Comparison of ENCODE assay signal across 10 cellular contexts in genomic region chr12:75666980-75667359, GRCh38.
DNase-seq lines count a peak whose midpoint lies in the region; ATAC-seq and TF ChIP-seq lines count a peak whose summit lies in the region.
"Had no signal": no experiment of that assay in that cellular context is flagged by ENCODE, and none has a peak within 500 bp of the region (broad histone marks: within the 10 kb centered on the region; RNA-seq: fewer than 3 reads in every experiment).

No MANE protein-coding gene starts in this region.

- H3K4me3 ChIP-seq in AG10803 (ENCODE audit: low read length) = no peak overlapping the region

- DNase-seq in AG10803 (ENCODE audit: low read depth) (peak; percentile 73), RPMI7951 (ENCODE audit: low read depth) (peak; percentile 73), fibroblast of peridontal ligament (ENCODE audit: extremely low read depth) (peak; percentile 78), omental fat pad (ENCODE audit: low spot score) (no peak), KG1 (lab: John Stamatoyannopoulos, UW) (no peak), NCI-H187 (lab: John Stamatoyannopoulos, UW) (no peak), NCI-H82 treated with DMSO at 0.1 percent for 48 hours (lab: John Stamatoyannopoulos, UW; ENCODE audit: unreplicated experiment) (no peak)
- DNase-seq: NCI-H526, right cardiac atrium had no signal

- peak; percentile 28 for ATAC-seq in omental fat pad (ENCODE audit: low FRiP score)
- ATAC-seq in GM19324 (IDR thresholded peaks at IDR 0.05; ENCODE audit: low FRiP score, unreplicated experiment) = no peak
- ATAC-seq: right cardiac atrium had no signal

- TF ChIP-seq CTCF in AG10803 (conservative IDR thresholded peaks at IDR 0.05; ENCODE audit: low read length) (no peak), omental fat pad (IDR thresholded peaks at IDR 0.05) (no peak)

Comparison
In these comparisons a context has a peak if more than half of its experiments do, and no peak if none do; other contexts are left out.
1. DNase-seq: peak in AG10803 (single experiment), RPMI7951 (single experiment) and fibroblast of peridontal ligament (single experiment); none in omental fat pad (single experiment), KG1 (single experiment), NCI-H187 (0 of 2) and NCI-H82 treated with DMSO at 0.1 percent for 48 hours (single experiment).